ENCODE assay signal across 9 cellular contexts in the genomic region with DNA sequence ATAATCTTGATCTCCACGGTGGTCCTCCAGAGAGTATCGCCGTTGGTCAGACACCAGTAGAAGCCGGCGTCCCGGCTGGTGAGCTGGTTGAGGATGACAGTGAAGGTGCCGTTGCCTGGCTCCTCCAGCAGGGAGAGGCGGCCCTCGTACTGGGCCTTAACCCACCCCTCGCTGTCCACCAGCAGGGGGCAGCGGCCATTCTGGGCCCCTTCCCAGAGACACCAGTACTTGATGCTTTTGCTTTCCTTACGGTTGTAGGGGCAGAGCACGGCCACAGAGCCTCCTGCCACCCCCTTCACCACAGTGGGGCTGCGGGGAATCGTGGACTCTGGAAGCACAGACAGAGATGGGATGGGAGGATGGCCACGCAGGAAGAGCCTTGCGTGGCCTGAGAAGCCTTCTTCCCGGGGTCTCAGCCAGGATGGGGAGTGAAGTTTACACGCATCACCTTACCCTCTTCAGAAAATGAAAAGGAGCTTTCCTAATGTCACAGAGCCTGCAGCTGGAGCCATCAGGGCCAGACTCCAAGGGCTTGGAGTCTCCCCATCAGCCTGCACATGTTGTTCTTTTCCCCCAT. TPM values are rescaled to one million over a fixed set of nuclear protein-coding genes. Genes with fewer than 3 reads are reported as not detected.
DNase-seq lines count a peak whose midpoint lies in the region; ATAC-seq lines count a peak whose summit lies in the region.
"Had no signal": no experiment of that assay in that cellular context is flagged by ENCODE, and none has a peak within 500 bp of the region (broad histone marks: within the 10 kb centered on the region; RNA-seq: fewer than 3 reads in every experiment).

No MANE protein-coding gene starts in this region.

- H3K36me3 Mint-ChIP-seq in stimulated activated effector memory CD8-positive, alpha-beta T cell treated with anti-CD3 and anti-CD28 coated beads, Interleukin-12 subunit alpha, Interleukin-12 subunit beta, amount 100 ng/mL, for 72 hours: no peaks in the 10 kb centered on the region

- no peak overlapping the region for H3K4me3 Mint-ChIP-seq in stimulated activated effector memory CD8-positive, alpha-beta T cell treated with anti-CD3 and anti-CD28 coated beads, Interleukin-12 subunit alpha, Interleukin-12 subunit beta, amount 100 ng/mL, for 72 hours

- no peaks in the 10 kb centered on the region for H3K9me3 Mint-ChIP-seq in stimulated activated effector memory CD8-positive, alpha-beta T cell treated with anti-CD3 and anti-CD28 coated beads, Interleukin-12 subunit alpha, Interleukin-12 subunit beta, amount 100 ng/mL, for 72 hours

- DNase-seq in Daoy (ENCODE audit: low read depth) (peak; percentile 65), LHCN-M2 (ENCODE audit: low read depth) (peak; percentile 24), hepatic stellate cell (ENCODE audit: low spot score) (peak; percentile 47), ureter (ENCODE audit: low spot score) (no peak), NCI-H1105 (lab: John Stamatoyannopoulos, UW) (no peak)
- DNase-seq in activated T-cell treated with anti-CD3 and anti-CD28 coated beads, Interleukin-2, amount 50 U/mL, for 1 hour: peak; percentile 50
- peak in 1 of 2 donors; percentile 72 for DNase-seq in stimulated activated effector memory CD8-positive, alpha-beta T cell treated with anti-CD3 and anti-CD28 coated beads, Interleukin-12 subunit alpha, Interleukin-12 subunit beta, amount 100 ng/mL, for 72 hours (ENCODE audit: low spot score in 2 of 2)
- DNase-seq: left cardiac atrium had no signal

- H3K4me1 Mint-ChIP-seq in stimulated activated effector memory CD8-positive, alpha-beta T cell treated with anti-CD3 and anti-CD28 coated beads, Interleukin-12 subunit alpha, Interleukin-12 subunit beta, amount 100 ng/mL, for 72 hours: peaks cover 30% of the 10 kb centered on the region

- peak overlapping the region; percentile 74 for H3K27ac Mint-ChIP-seq in stimulated activated effector memory CD8-positive, alpha-beta T cell treated with anti-CD3 and anti-CD28 coated beads, Interleukin-12 subunit alpha, Interleukin-12 subunit beta, amount 100 ng/mL, for 72 hours

- ATAC-seq in stimulated activated effector memory CD8-positive, alpha-beta T cell treated with anti-CD3 and anti-CD28 coated beads, Interleukin-12 subunit alpha, Interleukin-12 subunit beta, amount 100 ng/mL, for 72 hours: peak; percentile 63
- ATAC-seq in HG03159 (IDR thresholded peaks at IDR 0.05; ENCODE audit: unreplicated experiment): no peak

RNA-seq across cellular contexts. Expression of a gene that starts 10.7 kb away (rescaled TPM):
- total RNA-seq in Daoy (2014; rRNA removed; shearing (Covaris generic)): not detected in 2 replicates
- not detected in 2 replicates for total RNA-seq in LHCN-M2 (2014; rRNA removed)
- polyA plus RNA-seq in LHCN-M2 (2012): not detected
- 670 TPM for total RNA-seq in ureter

RNA-seq across cellular contexts. Expression of a gene that starts 13.8 kb away (rescaled TPM):
- total RNA-seq in Daoy (2014; rRNA removed; shearing (Covaris generic)): 0.23 TPM in 1 of 2 replicates, not detected in the other
- total RNA-seq in LHCN-M2 (2014; rRNA removed): not detected in 2 replicates
- polyA plus RNA-seq in LHCN-M2 (2012): 0.16 TPM
- 17.1 TPM for total RNA-seq in ureter

RNA-seq across cellular contexts. Expression of a gene that starts 34.7 kb away (rescaled TPM):
- total RNA-seq in Daoy (2014; rRNA removed; shearing (Covaris generic)): not detected in 2 replicates
- total RNA-seq in LHCN-M2 (2014; rRNA removed) (not detected in 2 replicates), ureter (not detected)
- polyA plus RNA-seq in LHCN-M2 (2012): not detected
- total RNA-seq: left cardiac atrium had no signal

RNA-seq across cellular contexts. Expression of a gene that starts 38.3 kb away (rescaled TPM):
- 0.11 TPM in 1 of 2 replicates, not detected in the other for total RNA-seq in Daoy (2014; rRNA removed; shearing (Covaris generic))
- total RNA-seq in LHCN-M2 (2014; rRNA removed) (0.17 TPM in 1 of 2 replicates, not detected in the other), ureter (not detected)
- 0.04 TPM for polyA plus RNA-seq in LHCN-M2 (2012)
- total RNA-seq: left cardiac atrium had no signal

Comparison
In these comparisons a context has a peak if more than half of its experiments do, and no peak if none do; other contexts are left out.
1. DNase-seq: peak in Daoy (single experiment), LHCN-M2 (single experiment), activated T-cell treated with anti-CD3 and anti-CD28 coated beads, Interleukin-2, amount 50 U/mL, for 1 hour (single experiment) and hepatic stellate cell (single experiment); none in ureter (single experiment) and NCI-H1105 (single experiment).
2. RNA of a gene that starts 10.7 kb away (total RNA-seq): 670 TPM in ureter (single experiment); not detected in Daoy and not detected in LHCN-M2; every median in the first group is over 100 times any median in the second.
3. RNA of a gene that starts 13.8 kb away (total RNA-seq): 17.1 TPM in ureter (single experiment); 0.23 TPM in Daoy and not detected in LHCN-M2; every median in the first group is over 10 times any median in the second.